8 cellular contexts compared by ENCODE assay signal in the genomic region with DNA sequence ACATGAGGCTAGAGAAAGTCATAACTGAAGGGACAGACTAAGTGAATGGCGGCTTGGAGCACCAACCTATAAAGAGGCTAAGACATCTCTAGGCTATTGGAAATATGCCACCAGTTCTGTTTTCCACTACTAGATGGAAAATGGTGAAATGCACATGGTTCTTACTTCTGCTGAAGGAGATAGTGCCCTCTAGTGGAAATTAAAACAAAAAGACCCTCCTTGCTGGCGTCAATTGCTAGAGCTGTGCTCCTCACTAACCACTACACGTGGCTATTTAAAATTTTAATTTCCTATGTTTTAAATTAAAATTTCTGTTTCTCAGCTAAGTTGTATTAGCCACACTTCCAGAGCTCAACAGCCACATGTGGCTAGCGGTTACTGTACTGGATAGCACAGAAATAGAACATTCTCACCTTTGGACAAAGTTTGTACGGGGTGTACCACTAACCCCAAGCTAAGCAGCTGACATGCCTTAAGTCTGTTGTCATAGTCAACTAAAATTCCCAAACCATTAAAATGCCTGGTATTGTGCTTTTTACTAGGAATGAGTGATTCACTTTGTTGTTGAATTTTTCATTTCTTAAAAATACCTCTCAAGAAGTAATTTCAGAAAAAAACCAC.
DNase-seq lines count a peak whose midpoint lies in the region; ATAC-seq and TF ChIP-seq lines count a peak whose summit lies in the region.

No MANE protein-coding gene starts in this region.

- H3K27ac ChIP-seq in RWPE2 (ENCODE audit: poor library complexity, severe bottlenecking), result no peak overlapping the region

- ATAC-seq in GM19395 (IDR thresholded peaks at IDR 0.05; ENCODE audit: unreplicated experiment), result peak; percentile 87
- 0 out of 3 replicates have a peak, but pooled peaks have one; percentile 60 for ATAC-seq in RWPE2 (ENCODE audit: low read depth)
- no peak for ATAC-seq in GM19324 (IDR thresholded peaks at IDR 0.05; ENCODE audit: low FRiP score, unreplicated experiment)

- no peaks in the 10 kb centered on the region for H3K4me1 ChIP-seq in RWPE2 (ENCODE audit: insufficient read depth, poor library complexity, severe bottlenecking)

- H3K27me3 ChIP-seq in RWPE2 (ENCODE audit: insufficient read depth, poor library complexity, severe bottlenecking), result peaks cover 17% of the 10 kb centered on the region

- DNase-seq in DMS53 treated with DMSO at 0.1 percent for 48 hours (lab: John Stamatoyannopoulos, UW; ENCODE audit: unreplicated experiment), result peak; percentile 95
- peak; percentile 67 for DNase-seq in LoVo (ENCODE audit: low spot score)
- no peak for DNase-seq in RWPE2 (ENCODE audit: low spot score)
- DNase-seq in fibroblast of the conjunctiva (ENCODE audit: low read depth), result peak; percentile 22
- DNase-seq in hypothalamus (lab: John Stamatoyannopoulos, UW), result no peak
- no peak for DNase-seq in NCI-H774 (lab: John Stamatoyannopoulos, UW)

- no peaks in the 10 kb centered on the region for H3K9me3 ChIP-seq in RWPE2 (ENCODE audit: severe bottlenecking)

- H3K4me3 ChIP-seq in RWPE2 (ENCODE audit: severe bottlenecking), result no peak overlapping the region

- H3K36me3 ChIP-seq in RWPE2 (ENCODE audit: low read depth), result no peaks in the 10 kb centered on the region

- peak; percentile 76 for TF ChIP-seq CTCF in RWPE2 (IDR thresholded peaks at IDR 0.05; ENCODE audit: poor library complexity, severe bottlenecking)

Comparison
In these comparisons a context has a peak if more than half of its experiments do, and no peak if none do; other contexts are left out.
1. DNase-seq: peak in DMS53 treated with DMSO at 0.1 percent for 48 hours (single experiment), LoVo (single experiment) and fibroblast of the conjunctiva (single experiment); none in RWPE2 (single experiment), hypothalamus (0 of 51) and NCI-H774 (single experiment).